ENCODE assay signal across 14 cellular contexts in the genomic region with DNA sequence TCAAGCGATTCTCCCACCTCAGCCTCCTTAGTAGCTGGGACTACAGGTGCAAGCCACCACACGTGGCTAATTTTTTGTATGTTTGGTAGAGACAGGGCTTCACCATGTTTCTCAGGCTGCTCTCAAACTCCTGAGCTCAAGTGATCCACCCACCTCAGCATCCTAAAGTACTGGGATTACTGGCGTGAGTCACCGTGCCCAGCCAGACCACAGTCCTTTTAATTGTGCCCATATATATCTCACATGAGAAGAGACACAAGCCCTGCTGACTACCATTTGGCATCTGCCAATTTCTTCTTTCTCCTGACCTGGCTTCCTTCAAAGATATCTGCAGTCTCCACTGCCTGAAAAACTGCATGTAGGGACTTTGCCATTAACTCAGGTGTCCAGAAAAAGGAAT.
DNase-seq lines count a peak whose midpoint lies in the region; ATAC-seq and TF ChIP-seq lines count a peak whose summit lies in the region.
"Had no signal": no experiment of that assay in that cellular context is flagged by ENCODE, and none has a peak within 500 bp of the region (broad histone marks: within the 10 kb centered on the region; RNA-seq: fewer than 3 reads in every experiment).

No MANE protein-coding gene starts in this region.

- H3K4me3 ChIP-seq in retinal pigment epithelial cell (ENCODE audit: low read length), result no peak overlapping the region
- H3K4me3 ChIP-seq: BLaER1, GM23248 had no signal

- DNase-seq in A172 (ENCODE audit: low spot score) (peak; percentile 41), LHCN-M2 (ENCODE audit: low read depth) (peak; percentile 36), SW480 (ENCODE audit: low spot score) (peak; percentile 21), retinal pigment epithelial cell (ENCODE audit: low read depth) (peak; percentile 3), DMS 273 (lab: John Stamatoyannopoulos, UW; ENCODE audit: unreplicated experiment) (no peak), SW 1271 (lab: John Stamatoyannopoulos, UW) (no peak)
- DNase-seq: AML-193; Caco-2; CD8-positive, alpha-beta memory T cell; DMS53; GM23248; H7 had no signal

- no peak for ATAC-seq in HG03342 (IDR thresholded peaks at IDR 0.05; ENCODE audit: unreplicated experiment)

- TF ChIP-seq CTCF in retinal pigment epithelial cell (conservative IDR thresholded peaks at IDR 0.05; ENCODE audit: low read depth, low read length), result no peak

Comparison
In these comparisons a context has a peak if more than half of its experiments do, and no peak if none do; other contexts are left out.
1. DNase-seq: peak in A172 (single experiment), LHCN-M2 (single experiment), SW480 (single experiment) and retinal pigment epithelial cell (single experiment); none in DMS 273 (single experiment) and SW 1271 (0 of 2).